Comparison of ENCODE assay signal across 37 cellular contexts in genomic region chr13:86476656-86477055, GRCh38.
"Had no signal": no experiment of that assay in that cellular context is flagged by ENCODE, and none has a peak within 500 bp of the region (broad histone marks: within the 10 kb centered on the region; RNA-seq: fewer than 3 reads in every experiment).

No MANE protein-coding gene starts in this region.

- FAIRE-seq: TTC549 had no signal

- H3K4me3 ChIP-seq: ascending aorta, cardiac muscle cell, coronary artery, Peyer's patch had no signal

- H3K36me3 ChIP-seq: ascending aorta, cardiac muscle cell, Peyer's patch had no signal

- H3K4me1 ChIP-seq: ascending aorta, Peyer's patch had no signal

- H3K27ac ChIP-seq: ascending aorta, cardiac muscle cell, coronary artery, Peyer's patch, VCaP had no signal

- ATAC-seq: PC-3 had no signal

- DNase-seq: activated B cell treated with CpG ODN at 0.5 μM for 24 hours; activated CD4-positive, alpha-beta memory T cell treated with anti-CD3 and anti-CD28 coated beads for 36 hours; activated CD4-positive, alpha-beta T cell treated with anti-CD3 and anti-CD28 coated beads for 4 hours; activated CD4-positive, alpha-beta T cell treated with anti-CD3 and anti-CD28 coated beads, Interleukin-2, amount 50 U/mL, for 1 hour; activated CD4-positive, CD25-positive, alpha-beta regulatory T cell treated with anti-CD3 and anti-CD28 coated beads, Interleukin-2, amount 50 U/mL, for 72 hours; activated CD8-positive, alpha-beta memory T cell treated with anti-CD3 and anti-CD28 coated beads for 24 hours; activated gamma-delta T cell; activated naive CD4-positive, alpha-beta T cell treated with Interleukin-2 at 50 U/mL for 16 hours; activated naive CD8-positive, alpha-beta T cell treated with anti-CD3 and anti-CD28 coated beads, Interleukin-2, amount 10 ng/mL, durations not matched to agents 7 days and 5 days; activated T-cell treated with anti-CD3 and anti-CD28 coated beads, Interleukin-2, amount 50 U/mL, for 1 hour; amygdala; KG1; NCI-H1092 treated with DMSO at 0.1 percent for 48 hours; NCI-H1417; NCI-H146; NCI-H187; NCI-H2029 treated with DMSO at 0.1 percent for 48 hours; NCI-H2107; NCI-H2171; NCI-H226; NCI-H446 treated with DMSO at 0.1 percent for 48 hours; NCI-H524; NCI-H69; NK-92 treated with Interleukin-12 subunit alpha and Interleukin-12 subunit beta, amount 100 ng/mL, for 24 hours; PC-3; Peyer's patch; RPMI8226; SHP77 treated with DMSO at 0.1 percent for 48 hours; SW 1271; T-helper 1 cell; T-helper 2 cell; T-helper 9 cell had no signal

- H3K9me3 ChIP-seq: ascending aorta had no signal

- H3K27me3 ChIP-seq: ascending aorta, cardiac muscle cell, Peyer's patch had no signal
